ENCODE assay signal across 13 cellular contexts in genomic region chr14:37596790-37597189, GRCh38. TPM values are rescaled to one million over a fixed set of nuclear protein-coding genes. Genes with fewer than 3 reads are reported as not detected.
DNase-seq lines count a peak whose midpoint lies in the region; ATAC-seq, FAIRE-seq and TF ChIP-seq lines count a peak whose summit lies in the region.
"Had no signal": no experiment of that assay in that cellular context is flagged by ENCODE, and none has a peak within 500 bp of the region (broad histone marks: within the 10 kb centered on the region; RNA-seq: fewer than 3 reads in every experiment).

No MANE protein-coding gene starts in this region.

- no peak for TF ChIP-seq POLR2A in H1 (IDR thresholded peaks at IDR 0.05; ENCODE audit: control extremely low read depth in 1 of 2, low read depth in 2 of 2, low read length in 2 of 2)

- no peak overlapping the region for H3K23ac ChIP-seq in H1 (ENCODE audit: insufficient read length)

- no peak overlapping the region for H3K27ac ChIP-seq in H1 (ENCODE audit: low read depth, low read length)
- H3K27ac ChIP-seq: HL-60 had no signal

- POLR2A ChIA-PET in H1 (lab: Charles Lee; ENCODE audit: partially characterized antibody), result interaction anchor here (1.0 kb wide), 1 partner anchor 12 kb away, joined by 3 read pairs; no protein-coding TSS in a partner anchor

- H4K5ac ChIP-seq in H1 (ENCODE audit: insufficient read length, low read depth, low read length), result no peak overlapping the region

- H4K20me1 ChIP-seq in H1 (replicated peaks in 1 of 2; ENCODE audit: control insufficient read depth in 1 of 2, insufficient read depth in 2 of 2, low read length in 2 of 2), result peaks cover 10 to 24% of the 10 kb centered on the region in 2 experiments

- no peak overlapping the region for H2BK20ac ChIP-seq in H1 (ENCODE audit: low read length)

- H3K4me3 Mint-ChIP-seq in progenitor cell of endocrine pancreas (ENCODE audit: low read depth), result peak overlapping the region; percentile 90

- H3K23me2 ChIP-seq in H1 (ENCODE audit: low read depth, low read length), result peaks cover 5% of the 10 kb centered on the region

- TF ChIP-seq EP300 in H1 (IDR thresholded peaks at IDR 0.05; ENCODE audit: borderline replicate concordance in 1 of 2, low read depth in 2 of 2, low read length in 2 of 2), result no peak

- peak; percentile 21 for DNase-seq in NCI-H2196 (lab: John Stamatoyannopoulos, UW; ENCODE audit: unreplicated experiment)
- no peak for DNase-seq in NCI-H2196 treated with DMSO at 0.1 percent for 48 hours (lab: John Stamatoyannopoulos, UW; ENCODE audit: unreplicated experiment)
- DNase-seq in LNCaP clone FGC (ENCODE audit: low read depth), result no peak
- DNase-seq in H1 (ENCODE audit: low read depth in 1 of 2, low spot score in 2 of 2), result no peak
- no peak for DNase-seq in progenitor cell of endocrine pancreas (ENCODE audit: low spot score, unreplicated experiment)
- no peak for DNase-seq in NAMALWA (ENCODE audit: low spot score)
- no peak for DNase-seq in H4 (ENCODE audit: low spot score)
- DNase-seq: activated T-cell treated with anti-CD3 and anti-CD28 coated beads for 4 hours, cerebellar nuclear complex, T-helper 1 cell had no signal

- H2AK5ac ChIP-seq in H1 (ENCODE audit: low read depth, low read length), result no peak overlapping the region

- H3K27me3 ChIP-seq in H1 (replicated peaks in 1 of 4; ENCODE audit: control insufficient read depth in 3 of 4, extremely low read depth in 1 of 4, insufficient read depth in 3 of 4, low read length in 3 of 4), result peaks cover 87 to 99% (median 93%) of the 10 kb centered on the region in 4 experiments

- H2BK120ac ChIP-seq in H1 (replicated peaks; ENCODE audit: low read depth, low read length), result no peak overlapping the region

- no peaks in the 10 kb centered on the region for H3K79me2 ChIP-seq in H1 (ENCODE audit: control insufficient read depth in 1 of 2, insufficient read depth in 2 of 2, low read length in 2 of 2)

- no peaks in the 10 kb centered on the region for H3K36me3 ChIP-seq in H1 (ENCODE audit: control insufficient read depth in 2 of 4, insufficient read depth in 4 of 4, low read length in 3 of 4)

- no peaks in the 10 kb centered on the region for H3K79me1 ChIP-seq in H1 (ENCODE audit: low read depth, low read length)

- no peak overlapping the region for H3K4ac ChIP-seq in H1 (replicated peaks; ENCODE audit: insufficient read length, low read depth, low read length)

- TF ChIP-seq CTCF in LNCaP clone FGC (IDR thresholded peaks at IDR 0.05; ENCODE audit: control insufficient read depth, extremely low read depth, insufficient read depth) (no peak), H1 (IDR thresholded peaks at IDR 0.05; ENCODE audit: control extremely low read depth in 1 of 3, insufficient read depth in 1 of 3, low read depth in 1 of 3, low read length in 3 of 3) (no peak), progenitor cell of endocrine pancreas (IDR thresholded peaks at IDR 0.05; ENCODE audit: unreplicated experiment) (no peak)

- peaks cover 0 to 27% (median 13%) of the 10 kb centered on the region in 4 experiments; a peak in 6 of 7 replicates for H3K4me1 ChIP-seq in H1 (replicated peaks in 1 of 4; ENCODE audit: control insufficient read depth in 3 of 4, insufficient read depth in 4 of 4, low read length in 3 of 4)

- no peak overlapping the region for H2BK12ac ChIP-seq in H1 (ENCODE audit: low read depth, low read length)

- no peaks in the 10 kb centered on the region for H3K9me3 ChIP-seq in H1 (ENCODE audit: insufficient read depth in 2 of 2, low read depth in 1 of 2, low read length in 1 of 2)

- H3K36me3 Mint-ChIP-seq in progenitor cell of endocrine pancreas (ENCODE audit: insufficient read depth), result peaks cover 13% of the 10 kb centered on the region

- no peak overlapping the region for H3K14ac ChIP-seq in H1 (ENCODE audit: insufficient read length)

- WGBS in H1 (ENCODE audit: extremely low coverage in 1 of 2, insufficient coverage in 1 of 2, insufficient read length in 1 of 2, insufficient replicate concordance in 2 of 2, low coverage in 1 of 2, low lambda C conversion rate in 2 of 2, missing lambda C conversion rate in 1 of 2), 2 experiments, result 27% methylated on average over 2 of the region's 2 CpGs; no CpG with 5 or more reads in 1 of the 2 experiments

- no peak for ATAC-seq in HG02623 (IDR thresholded peaks at IDR 0.05; ENCODE audit: unreplicated experiment)

- H3K9me3 Mint-ChIP-seq in progenitor cell of endocrine pancreas (ENCODE audit: low read depth), result no peaks in the 10 kb centered on the region

- H3K56ac ChIP-seq in H1 (replicated peaks; ENCODE audit: insufficient read length, low read depth, low read length), result no peak overlapping the region

- FAIRE-seq in H1 (lab: Jason Lieb, UNC), result no peak

- CTCF ChIA-PET in H1 (lab: Charles Lee; ENCODE audit: partially characterized antibody), result interaction anchor here (0.8 to 7.6 kb wide), 12 partner anchors 9 to 353 kb away, joined by 3 to 62 read pairs (median 4); no protein-coding TSS in a partner anchor

- H2BK5ac ChIP-seq in H1 (ENCODE audit: low read depth, low read length), result no peak overlapping the region

- peak overlapping the region; percentile 100 for H3K27ac Mint-ChIP-seq in progenitor cell of endocrine pancreas

- H3K4me2 ChIP-seq in H1 (ENCODE audit: insufficient read depth in 1 of 2, low read depth in 2 of 2, low read length in 2 of 2), result peak overlapping the region in 1 of 2 experiments; percentile 85; a peak in 1 of 4 replicates

- TF ChIP-seq RAD21 in H1 (IDR thresholded peaks at IDR 0.05 in 1 of 2, conservative IDR thresholded peaks at IDR 0.05 in 1 of 2; ENCODE audit: low read depth in 2 of 2, low read length in 2 of 2), result no peak

- no peak overlapping the region for H4K91ac ChIP-seq in H1 (replicated peaks; ENCODE audit: insufficient read length, low read length)

- H2BK15ac ChIP-seq in H1 (ENCODE audit: low read length), result no peak overlapping the region

- no peak overlapping the region for H4K8ac ChIP-seq in H1 (ENCODE audit: extremely low read depth, insufficient read depth, low read length)

- H3K9ac ChIP-seq in H1 (replicated peaks in 1 of 4; ENCODE audit: extremely low read depth in 1 of 4, low read depth in 3 of 4, low read length in 3 of 4), result no peak overlapping the region

- no peak overlapping the region for H2AFZ ChIP-seq in H1 (ENCODE audit: low read length)

- H3K4me1 Mint-ChIP-seq in progenitor cell of endocrine pancreas (ENCODE audit: low read depth), result peaks cover 29% of the 10 kb centered on the region

- peak overlapping the region; percentile 69 for H3K4me3 ChIP-seq in LNCaP clone FGC (ENCODE audit: low read depth, low read length)
- H3K4me3 ChIP-seq in H1 (ENCODE audit: extremely low read depth in 1 of 4, insufficient read depth in 2 of 4, low read depth in 3 of 4, low read length in 4 of 4), result no peak overlapping the region

- no peak overlapping the region for H3K18ac ChIP-seq in H1 (ENCODE audit: extremely low read depth, low read length)

- H3K27me3 Mint-ChIP-seq in progenitor cell of endocrine pancreas, result no peaks in the 10 kb centered on the region

TF ChIP-seq in H1, 55 proteins besides CTCF, POLR2A, EP300 and RAD21:
- TF ChIP-seq SP2 (IDR thresholded peaks at IDR 0.05; ENCODE audit: low read length) (no peak), CBX8 (IDR thresholded peaks at IDR 0.05; ENCODE audit: borderline replicate concordance, low read depth, low read length) (0 out of 2 replicates have a peak, but pooled peaks have one; percentile 26), TAF1 (IDR thresholded peaks at IDR 0.05; ENCODE audit: low read depth, low read length) (no peak)

RNA-seq across cellular contexts. Expression of gene TTC6, which starts 1.4 kb away (rescaled TPM):
- total RNA-seq in H1 (2021; fragmentation: NEBNext Ultra II Directional; extraction: Animal tissue kit (Norgen Biotek cat#: 25700)), result not detected in 2 replicates
- 0.02 and 0.05 TPM in 2 replicates for polyA plus RNA-seq in H1 (2011; rRNA removed)
- polyA plus RNA-seq in H1 (2011; cell fraction: cytosol; rRNA removed), result 0.05 TPM
- polyA plus RNA-seq in H1 (2011; cell fraction: nucleus; rRNA removed), result 0.04 TPM
- 0.08 TPM in 1 of 4 replicates, not detected in the others for polyA plus RNA-seq in H1 (2012, experiment 1 of 2)
- polyA plus RNA-seq in H1 (2012, experiment 2 of 2), result not detected
- polyA plus RNA-seq in H1 (2013, experiment 1 of 2), result 0.02 TPM
- 0.09 TPM for polyA plus RNA-seq in H1 (2013, experiment 2 of 2)
- 0.05 TPM in 1 of 2 replicates, not detected in the other for polyA minus RNA-seq in H1 (2011; rRNA and poly(A)+ RNA removed)
- polyA minus RNA-seq in H1 (2011; cell fraction: cytosol; rRNA and poly(A)+ RNA removed), result not detected
- polyA minus RNA-seq in H1 (2011; cell fraction: nucleus; rRNA and poly(A)+ RNA removed), result 0.10 TPM
- total RNA-seq in progenitor cell of endocrine pancreas, result 39.3 and 46.7 TPM in 2 replicates
- 0.02 and 0.29 TPM in 2 replicates for total RNA-seq in H4 (2014; rRNA removed; shearing (Covaris generic))
- total RNA-seq: subcutaneous adipose tissue had no signal

RNA-seq across cellular contexts. Expression of gene FOXA1, which starts 1.7 kb away (rescaled TPM):
- 0.17 and 0.20 TPM in 2 replicates for total RNA-seq in H1 (2021; fragmentation: NEBNext Ultra II Directional; extraction: Animal tissue kit (Norgen Biotek cat#: 25700))
- polyA plus RNA-seq in H1 (2011; rRNA removed), result 0.05 and 0.08 TPM in 2 replicates
- polyA plus RNA-seq in H1 (2011; cell fraction: cytosol; rRNA removed), result 0.05 TPM
- polyA plus RNA-seq in H1 (2011; cell fraction: nucleus; rRNA removed), result not detected
- polyA plus RNA-seq in H1 (2012, experiment 1 of 2), result 0.08 to 0.19 TPM in 2 of 4 replicates, not detected in the others
- polyA plus RNA-seq in H1 (2012, experiment 2 of 2), result 0.07 TPM
- 0.10 TPM for polyA plus RNA-seq in H1 (2013, experiment 1 of 2)
- 0.06 TPM for polyA plus RNA-seq in H1 (2013, experiment 2 of 2)
- 0.09 TPM in 1 of 2 replicates, not detected in the other for polyA minus RNA-seq in H1 (2011; rRNA and poly(A)+ RNA removed)
- not detected for polyA minus RNA-seq in H1 (2011; cell fraction: cytosol; rRNA and poly(A)+ RNA removed)
- polyA minus RNA-seq in H1 (2011; cell fraction: nucleus; rRNA and poly(A)+ RNA removed), result 0.30 TPM
- total RNA-seq in progenitor cell of endocrine pancreas, result 187 and 196 TPM in 2 replicates
- 3.1 and 5.3 TPM in 2 replicates for total RNA-seq in H4 (2014; rRNA removed; shearing (Covaris generic))
- total RNA-seq: subcutaneous adipose tissue had no signal

Comparison
In these comparisons a context has a peak if more than half of its experiments do, and no peak if none do; other contexts are left out.
1. RNA of gene TTC6, which starts 1.4 kb away (total RNA-seq): 39.3 to 46.7 TPM in progenitor cell of endocrine pancreas; 0.02 to 0.29 TPM in H4 and not detected in H1; every median in the first group is over 10 times any median in the second.
2. RNA of gene FOXA1, which starts 1.7 kb away (total RNA-seq): 187 to 196 TPM in progenitor cell of endocrine pancreas; 3.1 to 5.3 TPM in H4 and 0.17 to 0.20 TPM in H1; every median in the first group is over 10 times any median in the second.